9 cellular contexts compared by ENCODE assay signal in genomic region chr7:50812847-50813475, GRCh38. TPM values are rescaled to one million over a fixed set of nuclear protein-coding genes. Genes with fewer than 3 reads are reported as not detected.
DNase-seq lines count a peak whose midpoint lies in the region; ATAC-seq, FAIRE-seq and TF ChIP-seq lines count a peak whose summit lies in the region.
"Had no signal": no experiment of that assay in that cellular context is flagged by ENCODE, and none has a peak within 500 bp of the region (broad histone marks: within the 10 kb centered on the region; RNA-seq: fewer than 3 reads in every experiment).

No MANE protein-coding gene starts in this region.

- no peak overlapping the region for H3K4me3 Mint-ChIP-seq in CD8-positive, alpha-beta T cell

- H3K4me3 ChIP-seq in A549 (no peak overlapping the region), lower lobe of right lung (no peak overlapping the region)
- no peak overlapping the region for H3K4me3 ChIP-seq in CD8-positive, alpha-beta T cell (ENCODE audit: low read depth, low read length)

- H3K9me3 Mint-ChIP-seq in CD8-positive, alpha-beta T cell, result peaks cover 4% of the 10 kb centered on the region

- POLR2A ChIA-PET in A549 (lab: Yijun Ruan, JAX), result interaction anchor here (0.6 kb wide), 1 partner anchor 20 kb away, joined by 3 read pairs; no protein-coding TSS in a partner anchor
- POLR2A ChIA-PET in CD8-positive, alpha-beta T cell (lab: Charles Lee), result no interaction called here

- H3K27me3 ChIP-seq in lower lobe of right lung (ENCODE audit: low read depth), result no peaks in the 10 kb centered on the region
- no peaks in the 10 kb centered on the region for H3K27me3 ChIP-seq in CD8-positive, alpha-beta T cell (ENCODE audit: insufficient read depth, low read length)
- H3K27me3 ChIP-seq: BE2C had no signal

- TF ChIP-seq RAD21 in A549 (conservative IDR thresholded peaks at IDR 0.05 in 1 of 2, IDR thresholded peaks at IDR 0.05 in 1 of 2), result no peak

- no peaks in the 10 kb centered on the region for H3K9me3 ChIP-seq in A549
- H3K9me3 ChIP-seq in lower lobe of right lung, result no peaks in the 10 kb centered on the region
- no peaks in the 10 kb centered on the region for H3K9me3 ChIP-seq in CD8-positive, alpha-beta T cell (ENCODE audit: low read length)
- H3K9me3 ChIP-seq: BE2C had no signal

- H3K4me1 ChIP-seq in A549 (peaks cover 15% of the 10 kb centered on the region), lower lobe of right lung (peaks cover 7% of the 10 kb centered on the region)
- H3K4me1 ChIP-seq in CD8-positive, alpha-beta T cell (ENCODE audit: insufficient read depth, low read length), result no peaks in the 10 kb centered on the region
- H3K4me1 ChIP-seq: BE2C had no signal

- no peak for TF ChIP-seq POLR2A in A549 (IDR thresholded peaks at IDR 0.05; ENCODE audit: low read length)

- FAIRE-seq in A549 (lab: Jason Lieb, UNC), result no peak

- H3K27me3 Mint-ChIP-seq in CD8-positive, alpha-beta T cell (ENCODE audit: low read depth), result peaks cover 4% of the 10 kb centered on the region

- TF ChIP-seq CTCF in A549 (IDR thresholded peaks at IDR 0.05), result no peak
- TF ChIP-seq CTCF in lower lobe of right lung (IDR thresholded peaks at IDR 0.05), result no peak
- no peak for TF ChIP-seq CTCF in CD8-positive, alpha-beta T cell (IDR thresholded peaks at IDR 0.05)

- H3K4me2 ChIP-seq in A549, result peak overlapping the region; percentile 53

- CTCF ChIA-PET in A549 (lab: Yijun Ruan, JAX), result interaction anchor here (0.9 to 1.6 kb wide), 3 partner anchors 133 to 328 kb away, joined by 3 to 9 read pairs (median 4); no protein-coding TSS in a partner anchor
- CTCF ChIA-PET in CD8-positive, alpha-beta T cell (lab: Charles Lee), result no interaction called here

- TF ChIP-seq EP300 in A549 (IDR thresholded peaks at IDR 0.05), result no peak

- DNase-seq in A549 (ENCODE audit: low read depth in 1 of 2, low spot score in 1 of 2) (peak; percentile 53 to 88), LoVo (ENCODE audit: low spot score) (peak; percentile 84), dermis microvascular lymphatic vessel endothelial cell (ENCODE audit: low read depth in 2 of 2) (peak; percentile 54 to 81), lower lobe of right lung (peak; percentile 72), DMS153 (lab: John Stamatoyannopoulos, UW) (no peak), iPS-NIHi7 (ENCODE audit: extremely low spot score) (no peak)
- no peak for DNase-seq in CD8-positive, alpha-beta T cell
- DNase-seq: BE2C had no signal

- H3K36me3 ChIP-seq in lower lobe of right lung, result no peaks in the 10 kb centered on the region
- no peaks in the 10 kb centered on the region for H3K36me3 ChIP-seq in CD8-positive, alpha-beta T cell (ENCODE audit: insufficient read depth, low read length)
- H3K36me3 ChIP-seq: BE2C had no signal

- 57% methylated on average over 1 of the region's 1 CpG for WGBS in A549 (ENCODE audit: missing lambda C conversion rate)

- no peak overlapping the region for H3K27ac Mint-ChIP-seq in CD8-positive, alpha-beta T cell

- H3K27ac ChIP-seq in A549 (peak overlapping the region; percentile 63 to 68), lower lobe of right lung (no peak overlapping the region)
- no peak overlapping the region for H3K27ac ChIP-seq in CD8-positive, alpha-beta T cell (ENCODE audit: low read depth, low read length)

- H3K36me3 Mint-ChIP-seq in CD8-positive, alpha-beta T cell, result no peaks in the 10 kb centered on the region

- intact Hi-C loops in lower lobe of right lung (cut with DNase I), result no loop called here
- intact Hi-C loops in CD8-positive, alpha-beta T cell (cut with DNase I, micrococcal nuclease), result no loop called here

- ATAC-seq in A549 (peak; percentile 94 to 97), lower lobe of right lung (peak; percentile 93 to 95), HG02642 (IDR thresholded peaks at IDR 0.05; ENCODE audit: poor library complexity, unreplicated experiment) (no peak)
- ATAC-seq in CD8-positive, alpha-beta T cell, result no peak

- H3K4me1 Mint-ChIP-seq in CD8-positive, alpha-beta T cell (ENCODE audit: low read depth), result no peaks in the 10 kb centered on the region

TF ChIP-seq in A549, 52 proteins besides CTCF, POLR2A, EP300 and RAD21:
- TF ChIP-seq HOXB13 (CRISPR knock-in tag; IDR thresholded peaks at IDR 0.05; ENCODE audit: low read depth), result no peak
- TF ChIP-seq RNF2 (IDR thresholded peaks at IDR 0.05; ENCODE audit: borderline replicate concordance, low read depth), result no peak
- no peak for TF ChIP-seq EHMT2 (IDR thresholded peaks at IDR 0.05; ENCODE audit: low read depth)
- TF ChIP-seq, protein P1, sequence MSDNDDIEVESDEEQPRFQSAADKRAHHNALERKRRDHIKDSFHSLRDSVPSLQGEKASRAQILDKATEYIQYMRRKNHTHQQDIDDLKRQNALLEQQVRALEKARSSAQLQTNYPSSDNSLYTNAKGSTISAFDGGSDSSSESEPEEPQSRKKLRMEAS (IDR thresholded peaks at IDR 0.05), result peak; percentile 38; the same call in 1 of the 2 replicates
- no peak for TF ChIP-seq ATOH8 (CRISPR knock-in tag; IDR thresholded peaks at IDR 0.05; ENCODE audit: low read depth)
- TF ChIP-seq FOXS1 (CRISPR knock-in tag; IDR thresholded peaks at IDR 0.05), result peak; percentile 14; the same call in 1 of the 2 replicates
- TF ChIP-seq HEYL (CRISPR knock-in tag; IDR thresholded peaks at IDR 0.05), result no peak

RNA-seq across cellular contexts. Expression of gene GRB10, which starts 30.3 kb away (rescaled TPM):
- polyA plus RNA-seq in A549 (2011; rRNA removed) (23.2 and 42.3 TPM in 2 replicates), A549 (2017; fragmentation: RNase III; extraction: RNeasy Plus Mini Kit Qiagen cat#74134 plus additional on column Dnase treatment) (34.7 to 37.6 TPM (median 37.0 TPM) in 3 replicates)
- 10.1 and 12.7 TPM in 2 replicates for polyA plus RNA-seq in A549 (2012; cell fraction: cytosol; rRNA removed)
- polyA plus RNA-seq in A549 (2012; cell fraction: nucleus; rRNA removed), result 19.9 and 33.8 TPM in 2 replicates
- 64.5 and 88.4 TPM in 2 replicates for polyA minus RNA-seq in A549 (2011; rRNA and poly(A)+ RNA removed)
- total RNA-seq in dermis microvascular lymphatic vessel endothelial cell (97.2 and 98.5 TPM in 2 replicates), lower lobe of right lung (36.5 TPM)
- 1 to 10 TPM; 2.6 to 2.9 TPM for total RNA-seq in CD8-positive, alpha-beta T cell

Comparison
In these comparisons a context has a peak if more than half of its experiments do, and no peak if none do; other contexts are left out.
1. ATAC-seq: peak in A549 (2 of 2) and lower lobe of right lung (2 of 2); none in CD8-positive, alpha-beta T cell (single experiment) and HG02642 (single experiment).
2. DNase-seq: peak in A549 (2 of 2), LoVo (single experiment), dermis microvascular lymphatic vessel endothelial cell (2 of 2) and lower lobe of right lung (single experiment); none in DMS153 (single experiment), CD8-positive, alpha-beta T cell (0 of 7) and iPS-NIHi7 (single experiment).
3. H3K27ac ChIP-seq: peak in A549 (2 of 2); none in lower lobe of right lung (single experiment) and CD8-positive, alpha-beta T cell (single experiment).